ENCODE assay signal across 8 cellular contexts in genomic region chr17:29251969-29252866, GRCh38. TPM values are rescaled to one million over a fixed set of nuclear protein-coding genes. Genes with fewer than 3 reads are reported as not detected.
DNase-seq lines count a peak whose midpoint lies in the region; ATAC-seq and TF ChIP-seq lines count a peak whose summit lies in the region.

No MANE protein-coding gene starts in this region.

- no peak overlapping the region for H3K4me3 ChIP-seq in MM.1S (ENCODE audit: low read length)
- no peak overlapping the region for H3K4me3 ChIP-seq in choroid plexus epithelial cell (ENCODE audit: low read depth, low read length)
- H3K4me3 ChIP-seq in osteoblast (ENCODE audit: insufficient read depth, low read length): no peak overlapping the region

- H3K9me2 ChIP-seq in MM.1S (replicated peaks; ENCODE audit: insufficient read depth, low read length): no peaks in the 10 kb centered on the region

- no peaks in the 10 kb centered on the region for H3K4me1 ChIP-seq in MM.1S (ENCODE audit: low read length)
- H3K4me1 ChIP-seq in osteoblast (ENCODE audit: insufficient read depth, low read length): peaks cover 51% of the 10 kb centered on the region

- H3K27me3 Mint-ChIP-seq in activated naive CD8-positive, alpha-beta T cell treated with anti-CD3 and anti-CD28 coated beads for 36 hours: no peaks in the 10 kb centered on the region

- no peak overlapping the region for H3K27ac ChIP-seq in MM.1S (ENCODE audit: low read length)
- H3K27ac ChIP-seq in osteoblast (ENCODE audit: low read depth, low read length): peak overlapping the region; percentile 59

- H3K4me2 ChIP-seq in MM.1S (ENCODE audit: low read depth, low read length): no peak overlapping the region
- H3K4me2 ChIP-seq in osteoblast (ENCODE audit: insufficient read depth, low read length): no peak overlapping the region

- H3K4me3 Mint-ChIP-seq in stimulated activated effector memory CD8-positive, alpha-beta T cell treated with anti-CD3 and anti-CD28 coated beads, Interleukin-12 subunit alpha, Interleukin-12 subunit beta, amount 100 ng/mL, for 72 hours: no peak overlapping the region
- no peak overlapping the region for H3K4me3 Mint-ChIP-seq in activated naive CD8-positive, alpha-beta T cell treated with anti-CD3 and anti-CD28 coated beads for 36 hours

- H3K4me1 Mint-ChIP-seq in stimulated activated effector memory CD8-positive, alpha-beta T cell treated with anti-CD3 and anti-CD28 coated beads, Interleukin-12 subunit alpha, Interleukin-12 subunit beta, amount 100 ng/mL, for 72 hours: peaks cover 7% of the 10 kb centered on the region
- H3K4me1 Mint-ChIP-seq in activated naive CD8-positive, alpha-beta T cell treated with anti-CD3 and anti-CD28 coated beads for 36 hours: peaks cover 14% of the 10 kb centered on the region

- H3K27me3 ChIP-seq in MM.1S (replicated peaks; ENCODE audit: insufficient read depth, low read length): no peaks in the 10 kb centered on the region
- H3K27me3 ChIP-seq in osteoblast (ENCODE audit: insufficient read depth, low read length): no peaks in the 10 kb centered on the region

- no peaks in the 10 kb centered on the region for H3K9me3 Mint-ChIP-seq in stimulated activated effector memory CD8-positive, alpha-beta T cell treated with anti-CD3 and anti-CD28 coated beads, Interleukin-12 subunit alpha, Interleukin-12 subunit beta, amount 100 ng/mL, for 72 hours
- H3K9me3 Mint-ChIP-seq in activated naive CD8-positive, alpha-beta T cell treated with anti-CD3 and anti-CD28 coated beads for 36 hours: no peaks in the 10 kb centered on the region

- H2AFZ ChIP-seq in MM.1S (ENCODE audit: low read length) (no peak overlapping the region), osteoblast (ENCODE audit: low read length) (no peak overlapping the region)

- peaks cover 19% of the 10 kb centered on the region for H3F3A ChIP-seq in MM.1S (ENCODE audit: insufficient read depth, low read length)

- H3K9ac ChIP-seq in MM.1S (ENCODE audit: low read length): no peak overlapping the region

- H3K27ac Mint-ChIP-seq in stimulated activated effector memory CD8-positive, alpha-beta T cell treated with anti-CD3 and anti-CD28 coated beads, Interleukin-12 subunit alpha, Interleukin-12 subunit beta, amount 100 ng/mL, for 72 hours: no peak overlapping the region
- H3K27ac Mint-ChIP-seq in activated naive CD8-positive, alpha-beta T cell treated with anti-CD3 and anti-CD28 coated beads for 36 hours: no peak overlapping the region

- peak; percentile 39 for TF ChIP-seq CTCF in MM.1S (IDR thresholded peaks at IDR 0.05; ENCODE audit: low read length)
- TF ChIP-seq CTCF in choroid plexus epithelial cell (conservative IDR thresholded peaks at IDR 0.05; ENCODE audit: low read depth, low read length): peak; percentile 56
- peak; percentile 49 for TF ChIP-seq CTCF in osteoblast (IDR thresholded peaks at IDR 0.05; ENCODE audit: extremely low read depth, low read depth, low read length)

- no peaks in the 10 kb centered on the region for H3K36me3 ChIP-seq in MM.1S (replicated peaks; ENCODE audit: insufficient read depth, low read length)
- H3K36me3 ChIP-seq in osteoblast (ENCODE audit: insufficient read depth, low read length): no peaks in the 10 kb centered on the region

- DNase-seq in ELR (ENCODE audit: low read depth) (peak; percentile 70), MM.1S (peak; percentile 21), choroid plexus epithelial cell (ENCODE audit: low read depth) (peak; percentile 73), osteoblast (ENCODE audit: insufficient read length, low spot score, missing footprints) (peak; percentile 11)
- DNase-seq in stimulated activated effector memory CD8-positive, alpha-beta T cell treated with anti-CD3 and anti-CD28 coated beads, Interleukin-12 subunit alpha, Interleukin-12 subunit beta, amount 100 ng/mL, for 72 hours (ENCODE audit: low spot score in 2 of 2): no peak
- DNase-seq in activated naive CD8-positive, alpha-beta T cell treated with anti-CD3 and anti-CD28 coated beads for 36 hours: no peak
- DNase-seq in activated naive CD4-positive, alpha-beta T cell treated with Interleukin-2 at 50 U/mL for 16 hours: no peak

- H4K20me1 ChIP-seq in MM.1S (ENCODE audit: insufficient read depth, low read length) (no peaks in the 10 kb centered on the region), osteoblast (ENCODE audit: insufficient read depth, low read length) (no peaks in the 10 kb centered on the region)

- H3K36me3 Mint-ChIP-seq in stimulated activated effector memory CD8-positive, alpha-beta T cell treated with anti-CD3 and anti-CD28 coated beads, Interleukin-12 subunit alpha, Interleukin-12 subunit beta, amount 100 ng/mL, for 72 hours: peaks cover 33% of the 10 kb centered on the region
- H3K36me3 Mint-ChIP-seq in activated naive CD8-positive, alpha-beta T cell treated with anti-CD3 and anti-CD28 coated beads for 36 hours: peaks cover 7% of the 10 kb centered on the region

- H3K9me3 ChIP-seq in MM.1S (replicated peaks; ENCODE audit: insufficient read depth, low read length) (no peaks in the 10 kb centered on the region), osteoblast (ENCODE audit: low read depth, low read length) (no peaks in the 10 kb centered on the region)

- no peaks in the 10 kb centered on the region for H3K79me2 ChIP-seq in MM.1S (ENCODE audit: low read length)
- H3K79me2 ChIP-seq in osteoblast (ENCODE audit: insufficient read depth, low read length): peaks cover 6% of the 10 kb centered on the region

- ATAC-seq in stimulated activated effector memory CD8-positive, alpha-beta T cell treated with anti-CD3 and anti-CD28 coated beads, Interleukin-12 subunit alpha, Interleukin-12 subunit beta, amount 100 ng/mL, for 72 hours: no peak
- no peak for ATAC-seq in HG02840 (IDR thresholded peaks at IDR 0.05; ENCODE audit: low FRiP score, unreplicated experiment)

RNA-seq across cellular contexts. Expression of gene CRYBA1, which starts 5.6 kb away (rescaled TPM):
- not detected in 2 replicates for total RNA-seq in osteoblast
- total RNA-seq in activated naive CD8-positive, alpha-beta T cell treated with anti-CD3 and anti-CD28 coated beads for 36 hours: not detected

RNA-seq across cellular contexts. Expression of gene NUFIP2, which starts 41.7 kb away (rescaled TPM):
- 51.6 and 56.8 TPM in 2 replicates for total RNA-seq in osteoblast
- total RNA-seq in activated naive CD8-positive, alpha-beta T cell treated with anti-CD3 and anti-CD28 coated beads for 36 hours: 10 to 100 TPM; 65.6 to 67.2 TPM

Comparison
In these comparisons a context has a peak if more than half of its experiments do, and no peak if none do; other contexts are left out.
1. DNase-seq: peak in ELR (single experiment), MM.1S (single experiment), choroid plexus epithelial cell (single experiment) and osteoblast (single experiment); none in stimulated activated effector memory CD8-positive, alpha-beta T cell treated with anti-CD3 and anti-CD28 coated beads, Interleukin-12 subunit alpha, Interleukin-12 subunit beta, amount 100 ng/mL, for 72 hours (0 of 2), activated naive CD8-positive, alpha-beta T cell treated with anti-CD3 and anti-CD28 coated beads for 36 hours (single experiment) and activated naive CD4-positive, alpha-beta T cell treated with Interleukin-2 at 50 U/mL for 16 hours (single experiment).
2. Peak in every context shown above with its lines, with median percentiles within 50 percentile points of each other: CTCF ChIP-seq.